8 cellular contexts compared by ENCODE assay signal in genomic region chr4:22410645-22411247, GRCh38.
DNase-seq lines count a peak whose midpoint lies in the region; ATAC-seq and TF ChIP-seq lines count a peak whose summit lies in the region.

No MANE protein-coding gene starts in this region.

- POLR2A ChIA-PET in AG04450 (lab: Yijun Ruan, JAX), result no interaction called here

- no peaks in the 10 kb centered on the region for H3K27me3 Mint-ChIP-seq in GM23338 (ENCODE audit: insufficient read depth, low read depth, poor library complexity)

- no peaks in the 10 kb centered on the region; the same call in 1 of the 2 replicates for H3K36me3 ChIP-seq in GM23338 (ENCODE audit: insufficient read depth)
- no peaks in the 10 kb centered on the region for H3K36me3 ChIP-seq in kidney epithelial cell (ENCODE audit: control insufficient read depth, insufficient read depth, low read length)
- H3K36me3 ChIP-seq in aorta (ENCODE audit: control insufficient read depth in 1 of 2, insufficient read depth in 2 of 2, low read length in 1 of 2), result peaks cover 0 to 4% of the 10 kb centered on the region in 2 donors

- no peaks in the 10 kb centered on the region for H3K9me2 ChIP-seq in GM23338 (ENCODE audit: insufficient read depth)

- no peak overlapping the region for H3K4me3 Mint-ChIP-seq in GM23338

- no peak overlapping the region for H2AFZ ChIP-seq in GM23338

- intact Hi-C loops in aorta (cut with DNase I), result loop anchor here (2.0 to 10.0 kb wide), 4 partner anchors 194 to 280 kb away; no protein-coding TSS in a partner anchor

- H3K27me3 ChIP-seq in AG04450 (ENCODE audit: control insufficient read depth, insufficient read depth, low read length), result no peaks in the 10 kb centered on the region
- no peaks in the 10 kb centered on the region for H3K27me3 ChIP-seq in GM23338 (ENCODE audit: insufficient read depth)
- no peaks in the 10 kb centered on the region for H3K27me3 ChIP-seq in kidney epithelial cell (ENCODE audit: control insufficient read depth, insufficient read depth, low read length)
- H3K27me3 ChIP-seq in aorta (ENCODE audit: control insufficient read depth in 1 of 2, insufficient read depth in 2 of 2, low read length in 1 of 2), result no peaks in the 10 kb centered on the region

- H4K20me1 ChIP-seq in GM23338 (replicated peaks; ENCODE audit: insufficient read depth), result no peaks in the 10 kb centered on the region

- 95 to 100% methylated on average over 1 of the region's 1 CpG for WGBS in aorta, 2 donors

- CTCF ChIA-PET in AG04450 (lab: Charles Lee), result interaction anchor here (0.6 to 6.0 kb wide), 48 partner anchors 8 to 621 kb away, joined by 3 to 83 read pairs (median 4); partner anchors contain the start of gene GBA3

- no peak for ATAC-seq in GM23338
- ATAC-seq in GM21423 (IDR thresholded peaks at IDR 0.05; ENCODE audit: unreplicated experiment), result no peak
- no peak for ATAC-seq in HG03439 (IDR thresholded peaks at IDR 0.05; ENCODE audit: unreplicated experiment)
- ATAC-seq in aorta (ENCODE audit: low FRiP score), result no peak

- no peaks in the 10 kb centered on the region for H3K4me1 Mint-ChIP-seq in GM23338

- peak; percentile 56 for TF ChIP-seq CTCF in AG04450 (IDR thresholded peaks at IDR 0.05; ENCODE audit: low read depth, low read length)
- peak in 1 of 2 experiments; percentile 73; a peak in 3 of 4 replicates for TF ChIP-seq CTCF in GM23338 (conservative IDR thresholded peaks at IDR 0.05; ENCODE audit: low read depth in 2 of 2)
- peak; percentile 23 for TF ChIP-seq CTCF in kidney epithelial cell (IDR thresholded peaks at IDR 0.05; ENCODE audit: insufficient read depth, low read length, poor library complexity, severe bottlenecking)

- H3F3A ChIP-seq in GM23338 (replicated peaks; ENCODE audit: low read depth), result no peaks in the 10 kb centered on the region

- H3K4me2 ChIP-seq in GM23338, result no peak overlapping the region

- H3K4me3 ChIP-seq in AG04450 (ENCODE audit: low read depth, low read length) (no peak overlapping the region), GM23338 (no peak overlapping the region), kidney epithelial cell (ENCODE audit: low read depth, low read length) (no peak overlapping the region), aorta (ENCODE audit: low read length in 2 of 2) (no peak overlapping the region)

- H3K36me3 Mint-ChIP-seq in GM23338 (ENCODE audit: low read depth), result peaks cover 23% of the 10 kb centered on the region; the same call in 2 of the 3 replicates

- H3K4me1 ChIP-seq in GM23338 (ENCODE audit: insufficient read depth) (no peaks in the 10 kb centered on the region), aorta (ENCODE audit: control insufficient read depth in 1 of 2, insufficient read depth in 2 of 2, low read length in 2 of 2) (no peaks in the 10 kb centered on the region)

- H3K79me2 ChIP-seq in GM23338 (replicated peaks; ENCODE audit: insufficient read depth), result no peaks in the 10 kb centered on the region

- no peaks in the 10 kb centered on the region for H3K9me3 ChIP-seq in AG04450 (ENCODE audit: control insufficient read depth, insufficient read depth, low read length)
- H3K9me3 ChIP-seq in aorta (ENCODE audit: control insufficient read depth, low read length), result no peaks in the 10 kb centered on the region

- H3K27ac ChIP-seq in AG04450 (ENCODE audit: low read depth, low read length) (no peak overlapping the region), GM23338 (ENCODE audit: low read depth) (no peak overlapping the region), aorta (ENCODE audit: low read depth in 1 of 2, low read length in 2 of 2) (no peak overlapping the region)

- H3K27ac Mint-ChIP-seq in GM23338, result no peak overlapping the region

- no peak for DNase-seq in AG04450 (ENCODE audit: low read depth, low spot score)
- DNase-seq in GM23338 (ENCODE audit: low spot score), result peak; percentile 50
- peak; percentile 31 for DNase-seq in SW480 (ENCODE audit: low spot score)
- DNase-seq in kidney epithelial cell (ENCODE audit: low read depth), result no peak
- no peak for DNase-seq in Ammon's horn (ENCODE audit: low spot score)
- DNase-seq in aorta, result no peak

- no peaks in the 10 kb centered on the region for H3K9me3 Mint-ChIP-seq in GM23338

TF ChIP-seq in GM23338, 12 proteins besides CTCF, POLR2A, EP300 and RAD21:
- TF ChIP-seq STAT1 (IDR thresholded peaks at IDR 0.05; ENCODE audit: unreplicated experiment), result no peak
- no peak for TF ChIP-seq NANOG (IDR thresholded peaks at IDR 0.05; ENCODE audit: borderline replicate concordance)
- no peak for TF ChIP-seq POLR2AphosphoS5 (IDR thresholded peaks at IDR 0.05; ENCODE audit: low read depth)

Comparison
In these comparisons a context has a peak if more than half of its experiments do, and no peak if none do; other contexts are left out.
1. DNase-seq: peak in GM23338 (single experiment) and SW480 (single experiment); none in AG04450 (single experiment), kidney epithelial cell (single experiment), Ammon's horn (single experiment) and aorta (0 of 2).